ENCODE assay signal across 1 cellular context in genomic region chr12:56118688-56119045, GRCh38.
TF ChIP-seq lines count a peak whose summit lies in the region.

No MANE protein-coding gene starts in this region.

TF ChIP-seq in HCT116, 20 proteins besides CTCF, POLR2A, EP300 and RAD21:
- no peak for TF ChIP-seq ELF1 (IDR thresholded peaks at IDR 0.05; ENCODE audit: borderline replicate concordance, low read depth)
- TF ChIP-seq EGR1 (IDR thresholded peaks at IDR 0.05; ENCODE audit: low read depth) = no peak
- TF ChIP-seq ZBTB33 (IDR thresholded peaks at IDR 0.05; ENCODE audit: extremely low read depth, insufficient replicate concordance, low read length) = no peak
- TF ChIP-seq CBX3 (IDR thresholded peaks at IDR 0.05; ENCODE audit: low read depth) = no peak
- no peak for TF ChIP-seq FOSL1 (IDR thresholded peaks at IDR 0.05; ENCODE audit: low read depth)
- TF ChIP-seq EZH2phosphoT487 (IDR thresholded peaks at IDR 0.05; ENCODE audit: borderline replicate concordance) = no peak
- no peak for TF ChIP-seq ATF3 (IDR thresholded peaks at IDR 0.05)
- no peak for TF ChIP-seq POLR2AphosphoS5 (IDR thresholded peaks at IDR 0.05; ENCODE audit: low read depth, low read length)
- no peak for TF ChIP-seq ZNF274 (IDR thresholded peaks at IDR 0.05; ENCODE audit: low read depth, low read length)
- no peak for TF ChIP-seq EZH2 (IDR thresholded peaks at IDR 0.05)
- no peak for TF ChIP-seq CEBPB (IDR thresholded peaks at IDR 0.05; ENCODE audit: low read depth)
- TF ChIP-seq SP1 (IDR thresholded peaks at IDR 0.05; ENCODE audit: low read depth) = no peak
- no peak for TF ChIP-seq REST (IDR thresholded peaks at IDR 0.05; ENCODE audit: low read depth)
- TF ChIP-seq JUND (IDR thresholded peaks at IDR 0.05) = no peak
- no peak for TF ChIP-seq SIN3A (IDR thresholded peaks at IDR 0.05; ENCODE audit: low read depth)
